ENCODE assay signal across 27 cellular contexts in genomic region chr7:24842029-24842428, GRCh38.
DNase-seq lines count a peak whose midpoint lies in the region; ATAC-seq, FAIRE-seq and TF ChIP-seq lines count a peak whose summit lies in the region.
"Had no signal": no experiment of that assay in that cellular context is flagged by ENCODE, and none has a peak within 500 bp of the region (broad histone marks: within the 10 kb centered on the region; RNA-seq: fewer than 3 reads in every experiment).

No MANE protein-coding gene starts in this region.

- no TSS peak for BruUV-seq in GM12878 (replicated peaks; lab: Mats Ljungman, UMichigan)

- TF ChIP-seq RAD21 in GM12878 (IDR thresholded peaks at IDR 0.05; ENCODE audit: insufficient read depth, low read depth, low read length), result no peak

- SMC1A ChIA-PET in GM12878 (lab: Charles Lee; ENCODE audit: uncharacterized antibody, unreplicated experiment), result interaction anchor here (0.6 to 4.3 kb wide), 16 partner anchors 9 to 126 kb away, joined by 3 to 20 read pairs (median 4); no protein-coding TSS in a partner anchor

- H2AFZ ChIP-seq in GM12878 (ENCODE audit: control insufficient read depth, low read depth, low read length), result no peak overlapping the region
- H2AFZ ChIP-seq: GM23248 had no signal

- H3K79me2 ChIP-seq in GM12878 (ENCODE audit: control insufficient read depth, insufficient read depth, low read length), result no peaks in the 10 kb centered on the region

- H3K4me1 ChIP-seq in GM12878 (ENCODE audit: control insufficient read depth, insufficient read depth, low read length), result peaks cover 21% of the 10 kb centered on the region
- peaks cover 10% of the 10 kb centered on the region for H3K4me1 ChIP-seq in foreskin keratinocyte
- peaks cover 8% of the 10 kb centered on the region for H3K4me1 ChIP-seq in HAP-1
- H3K4me1 ChIP-seq: adrenal gland, left lung had no signal

- intact Hi-C loops in GM12878 (cut with micrococcal nuclease; ENCODE audit: unreplicated experiment), result loop anchor here (2.0 kb wide), 1 partner anchor 125 kb away; no protein-coding TSS in a partner anchor

- no peak for DNase-seq in activated T-cell treated with anti-CD3 and anti-CD28 coated beads, Interleukin-2, amount 50 U/mL, for 24 hours
- no peak for DNase-seq in activated T-cell treated with anti-CD3 and anti-CD28 coated beads, Interleukin-2, amount 50 U/mL, for 1 hour
- DNase-seq in GM12878 (ENCODE audit: low read depth, low spot score) (no peak), foreskin keratinocyte (no peak), NCI-H82 treated with DMSO at 0.1 percent for 48 hours (lab: John Stamatoyannopoulos, UW; ENCODE audit: unreplicated experiment) (no peak), HAP-1 (ENCODE audit: low spot score in 2 of 2) (no peak)
- DNase-seq in stimulated activated effector memory CD8-positive, alpha-beta T cell treated with anti-CD3 and anti-CD28 coated beads, Interleukin-12 subunit alpha, Interleukin-12 subunit beta, amount 100 ng/mL, for 72 hours (ENCODE audit: low spot score in 2 of 2), result no peak
- DNase-seq: activated naive CD4-positive, alpha-beta T cell treated with Interleukin-2 at 50 U/mL for 16 hours; activated T-cell treated with anti-CD3 and anti-CD28 coated beads, Interleukin-2, amount 50 U/mL, for 48 hours; adrenal gland; AML-193; GDM1; left lung; MG63; naive thymus-derived CD8-positive, alpha-beta T cell; NCI-H1105 treated with DMSO at 0.1 percent for 48 hours; NCI-H524; NK-92 treated with Interleukin-12 subunit alpha and Interleukin-12 subunit beta, amount 100 ng/mL, for 24 hours; SIG-M5 had no signal

- H3K9me3 Mint-ChIP-seq in activated T-cell treated with anti-CD3 and anti-CD28 coated beads, Interleukin-2, amount 50 U/mL, for 24 hours, result no peaks in the 10 kb centered on the region
- H3K9me3 Mint-ChIP-seq in IgD-negative memory B cell, result no peaks in the 10 kb centered on the region
- no peaks in the 10 kb centered on the region for H3K9me3 Mint-ChIP-seq in stimulated activated effector memory CD8-positive, alpha-beta T cell treated with anti-CD3 and anti-CD28 coated beads, Interleukin-12 subunit alpha, Interleukin-12 subunit beta, amount 100 ng/mL, for 72 hours
- H3K9me3 Mint-ChIP-seq: mesothelial cell of epicardium; naive thymus-derived CD8-positive, alpha-beta T cell; type B pancreatic cell had no signal

- no peak for FAIRE-seq in GM12878 (lab: Jason Lieb, UNC)
- FAIRE-seq: A204.1, islet of Langerhans, TTC549 had no signal

- CTCF ChIA-PET in GM12878 (lab: Yijun Ruan, JAX), result interaction anchor here (0.7 to 1.9 kb wide), 6 partner anchors 17 to 136 kb away, joined by 3 to 6 read pairs (median 4); no protein-coding TSS in a partner anchor

- H3K27me3 ChIP-seq in GM12878 (replicated peaks in 1 of 2; ENCODE audit: control insufficient read depth in 2 of 2, insufficient read depth in 2 of 2, low read length in 1 of 2) (no peaks in the 10 kb centered on the region), foreskin keratinocyte (no peaks in the 10 kb centered on the region), HAP-1 (ENCODE audit: low read depth) (no peaks in the 10 kb centered on the region)
- H3K27me3 ChIP-seq: adrenal gland, left lung, MG63 had no signal

- H4K20me1 ChIP-seq in GM12878 (ENCODE audit: control insufficient read depth, insufficient read depth), result no peaks in the 10 kb centered on the region

- H3K4me2 ChIP-seq in GM12878 (ENCODE audit: control insufficient read depth, insufficient read depth), result peak overlapping the region; percentile 60; the same call in 1 of the 2 replicates

- TF ChIP-seq CTCF in GM12878 (IDR thresholded peaks at IDR 0.05 in 2 of 3, conservative IDR thresholded peaks at IDR 0.05 in 1 of 3; ENCODE audit: control insufficient read depth in 2 of 3, extremely low read depth in 1 of 3, insufficient read depth in 1 of 3, low read depth in 3 of 3, low read length in 3 of 3) (no peak), foreskin keratinocyte (conservative IDR thresholded peaks at IDR 0.05) (no peak)

- H3K9me3 ChIP-seq in GM12878 (replicated peaks; ENCODE audit: control insufficient read depth, insufficient read depth, low read length) (no peaks in the 10 kb centered on the region), HAP-1 (no peaks in the 10 kb centered on the region)
- H3K9me3 ChIP-seq: adrenal gland, left lung, MG63 had no signal

- no peak overlapping the region for H3K9ac ChIP-seq in GM12878 (ENCODE audit: control insufficient read depth, insufficient read depth, low read length)
- H3K9ac ChIP-seq: GM23248 had no signal

- RAD21 ChIA-PET in GM12878 (lab: Charles Lee; ENCODE audit: unreplicated experiment), result interaction anchor here (0.6 to 3.2 kb wide), 8 partner anchors 21 to 249 kb away, joined by 3 to 24 read pairs (median 4); partner anchors contain the start of gene OSBPL3

- peak overlapping the region; percentile 64; the same call in 1 of the 2 replicates for H3K27ac ChIP-seq in GM12878 (ENCODE audit: control insufficient read depth, insufficient read depth)
- H3K27ac ChIP-seq in foreskin keratinocyte, result no peak overlapping the region
- H3K27ac ChIP-seq: adrenal gland, left lung had no signal

- no peak for TF ChIP-seq EP300 in GM12878 (IDR thresholded peaks at IDR 0.05; ENCODE audit: borderline replicate concordance in 1 of 2, control insufficient read depth in 1 of 2, low read depth in 2 of 2, low read length in 2 of 2)

- no peak overlapping the region for H3K4me3 Mint-ChIP-seq in activated T-cell treated with anti-CD3 and anti-CD28 coated beads, Interleukin-2, amount 50 U/mL, for 24 hours
- peak overlapping the region in 3 of 4 donors; percentile 28 to 70 (median 54) for H3K4me3 Mint-ChIP-seq in IgD-negative memory B cell
- H3K4me3 Mint-ChIP-seq in stimulated activated effector memory CD8-positive, alpha-beta T cell treated with anti-CD3 and anti-CD28 coated beads, Interleukin-12 subunit alpha, Interleukin-12 subunit beta, amount 100 ng/mL, for 72 hours, result no peak overlapping the region
- H3K4me3 Mint-ChIP-seq: mesothelial cell of epicardium; naive thymus-derived CD8-positive, alpha-beta T cell; type B pancreatic cell had no signal

- peak overlapping the region; percentile 11 for H3K27ac Mint-ChIP-seq in activated T-cell treated with anti-CD3 and anti-CD28 coated beads, Interleukin-2, amount 50 U/mL, for 24 hours
- peak overlapping the region; percentile 60 to 97 (median 96) for H3K27ac Mint-ChIP-seq in IgD-negative memory B cell
- H3K27ac Mint-ChIP-seq in stimulated activated effector memory CD8-positive, alpha-beta T cell treated with anti-CD3 and anti-CD28 coated beads, Interleukin-12 subunit alpha, Interleukin-12 subunit beta, amount 100 ng/mL, for 72 hours, result peak overlapping the region; percentile 60
- H3K27ac Mint-ChIP-seq: mesothelial cell of epicardium, type B pancreatic cell had no signal

- H3K36me3 Mint-ChIP-seq in activated T-cell treated with anti-CD3 and anti-CD28 coated beads, Interleukin-2, amount 50 U/mL, for 24 hours (ENCODE audit: low read depth), result peaks cover 75% of the 10 kb centered on the region
- peaks cover 3% of the 10 kb centered on the region for H3K36me3 Mint-ChIP-seq in IgD-negative memory B cell
- H3K36me3 Mint-ChIP-seq in stimulated activated effector memory CD8-positive, alpha-beta T cell treated with anti-CD3 and anti-CD28 coated beads, Interleukin-12 subunit alpha, Interleukin-12 subunit beta, amount 100 ng/mL, for 72 hours, result peaks cover 90% of the 10 kb centered on the region
- H3K36me3 Mint-ChIP-seq: mesothelial cell of epicardium, type B pancreatic cell had no signal

- H3K36me3 ChIP-seq in GM12878 (ENCODE audit: control insufficient read depth in 2 of 2, insufficient read depth in 2 of 2, low read length in 1 of 2), result no peaks in the 10 kb centered on the region; a peak in 1 of 4 replicates
- peaks cover 6% of the 10 kb centered on the region; the same call in 1 of the 2 replicates for H3K36me3 ChIP-seq in HAP-1 (replicated peaks)
- H3K36me3 ChIP-seq: adrenal gland, left lung had no signal

- H3K4me3 ChIP-seq in GM12878 (no peak overlapping the region), HAP-1 (no peak overlapping the region)
- H3K4me3 ChIP-seq: adrenal gland, GM23248, left lung, MG63 had no signal

- ATAC-seq in GM12878 (no peak), foreskin keratinocyte (no peak)
- ATAC-seq in stimulated activated effector memory CD8-positive, alpha-beta T cell treated with anti-CD3 and anti-CD28 coated beads, Interleukin-12 subunit alpha, Interleukin-12 subunit beta, amount 100 ng/mL, for 72 hours, result peak; percentile 52
- ATAC-seq: left lung; naive thymus-derived CD8-positive, alpha-beta T cell; Panc1 had no signal

- no peaks in the 10 kb centered on the region for H3K27me3 Mint-ChIP-seq in activated T-cell treated with anti-CD3 and anti-CD28 coated beads, Interleukin-2, amount 50 U/mL, for 24 hours
- no peaks in the 10 kb centered on the region for H3K27me3 Mint-ChIP-seq in IgD-negative memory B cell
- H3K27me3 Mint-ChIP-seq: naive thymus-derived CD8-positive, alpha-beta T cell; type B pancreatic cell had no signal

- in situ Hi-C loops in GM12878 (cut with MboI) (no loop called here), HAP-1 (cut with MboI; ENCODE audit: low sequenced_read_pairs) (no loop called here)

- H3K4me1 Mint-ChIP-seq in activated T-cell treated with anti-CD3 and anti-CD28 coated beads, Interleukin-2, amount 50 U/mL, for 24 hours (ENCODE audit: low read depth), result peaks cover 29% of the 10 kb centered on the region
- H3K4me1 Mint-ChIP-seq in IgD-negative memory B cell, result peaks cover 49 to 52% (median 50%) of the 10 kb centered on the region in 3 donors
- peaks cover 16% of the 10 kb centered on the region for H3K4me1 Mint-ChIP-seq in stimulated activated effector memory CD8-positive, alpha-beta T cell treated with anti-CD3 and anti-CD28 coated beads, Interleukin-12 subunit alpha, Interleukin-12 subunit beta, amount 100 ng/mL, for 72 hours
- H3K4me1 Mint-ChIP-seq: mesothelial cell of epicardium had no signal

- no peak for TF ChIP-seq POLR2A in GM12878 (IDR thresholded peaks at IDR 0.05; ENCODE audit: low read depth, low read length)

- 2% methylated on average over 2 of the region's 2 CpGs for WGBS in GM12878 (ENCODE audit: insufficient coverage, insufficient replicate concordance, low lambda C conversion rate, missing lambda C conversion rate)

- POLR2A ChIA-PET in GM12878 (lab: Charles Lee), result interaction anchor here (0.8 to 1.4 kb wide), 4 partner anchors 15 to 138 kb away, joined by 3 to 5 read pairs (median 3); partner anchors contain the start of gene OSBPL3

TF ChIP-seq in GM12878, 131 proteins besides CTCF, POLR2A, EP300 and RAD21:
- TF ChIP-seq USF1 (IDR thresholded peaks at IDR 0.05; ENCODE audit: borderline replicate concordance, extremely low read length, insufficient read depth, low read depth, low read length), result no peak
- no peak for TF ChIP-seq RFX5 (IDR thresholded peaks at IDR 0.05; ENCODE audit: low read depth, low read length)
- TF ChIP-seq NFYA (IDR thresholded peaks at IDR 0.05; ENCODE audit: borderline replicate concordance, low read depth, low read length), result no peak

Comparison
In these comparisons a context has a peak if more than half of its experiments do, and no peak if none do; other contexts are left out.
1. H3K27ac Mint-ChIP-seq: peak in every context shown above with its lines; median percentile 96 in IgD-negative memory B cell; 60 in stimulated activated effector memory CD8-positive, alpha-beta T cell treated with anti-CD3 and anti-CD28 coated beads, Interleukin-12 subunit alpha, Interleukin-12 subunit beta, amount 100 ng/mL, for 72 hours; 11 in activated T-cell treated with anti-CD3 and anti-CD28 coated beads, Interleukin-2, amount 50 U/mL, for 24 hours.
2. H3K4me3 Mint-ChIP-seq: peak in IgD-negative memory B cell (3 of 4); none in activated T-cell treated with anti-CD3 and anti-CD28 coated beads, Interleukin-2, amount 50 U/mL, for 24 hours (single experiment) and stimulated activated effector memory CD8-positive, alpha-beta T cell treated with anti-CD3 and anti-CD28 coated beads, Interleukin-12 subunit alpha, Interleukin-12 subunit beta, amount 100 ng/mL, for 72 hours (single experiment).